Comparison of ENCODE assay signal across 8 cellular contexts in genomic region chr7:131012477-131013031, GRCh38.
DNase-seq lines count a peak whose midpoint lies in the region; ATAC-seq and TF ChIP-seq lines count a peak whose summit lies in the region.
"Had no signal": no experiment of that assay in that cellular context is flagged by ENCODE, and none has a peak within 500 bp of the region (broad histone marks: within the 10 kb centered on the region; RNA-seq: fewer than 3 reads in every experiment).

No MANE protein-coding gene starts in this region.

- intact Hi-C loops in left cardiac atrium (cut with DNase I) (no loop called here), stomach (cut with DNase I; ENCODE audit: low total_unique reads) (no loop called here)

- no peak overlapping the region for H3K4me3 Mint-ChIP-seq in activated CD8-positive, alpha-beta T cell treated with anti-CD3 and anti-CD28 coated beads, Interleukin-2, amount 10 ng/mL, durations not matched to agents 7 days and 5 days

- no peak for DNase-seq in activated CD8-positive, alpha-beta T cell treated with anti-CD3 and anti-CD28 coated beads, Interleukin-2, amount 10 ng/mL, durations not matched to agents 7 days and 5 days
- DNase-seq in left cardiac atrium (no peak), stomach (no peak), mesenteric fat pad (ENCODE audit: low spot score) (no peak), putamen (ENCODE audit: low spot score) (no peak)
- DNase-seq: NCI-H1417 treated with DMSO at 0.1 percent for 48 hours had no signal

- no peaks in the 10 kb centered on the region for H3K9me3 ChIP-seq in HEK293 (ENCODE audit: control insufficient read depth, insufficient read depth, low read depth, low read length)
- H3K9me3 ChIP-seq in stomach: no peaks in the 10 kb centered on the region

- no peaks in the 10 kb centered on the region for H3K27me3 Mint-ChIP-seq in activated CD8-positive, alpha-beta T cell treated with anti-CD3 and anti-CD28 coated beads, Interleukin-2, amount 10 ng/mL, durations not matched to agents 7 days and 5 days (ENCODE audit: low read depth)

- H3K36me3 ChIP-seq in HEK293 (ENCODE audit: control insufficient read depth in 2 of 2, insufficient read depth in 1 of 2, low read length in 2 of 2) (no peaks in the 10 kb centered on the region), stomach (peaks cover 0 to 4% (median 0%) of the 10 kb centered on the region in 4 donors)

- H3K27ac Mint-ChIP-seq in activated CD8-positive, alpha-beta T cell treated with anti-CD3 and anti-CD28 coated beads, Interleukin-2, amount 10 ng/mL, durations not matched to agents 7 days and 5 days: peak overlapping the region; percentile 59

- no peak for TF ChIP-seq POLR2A in stomach (IDR thresholded peaks at IDR 0.05)

- H3K9me3 Mint-ChIP-seq in activated CD8-positive, alpha-beta T cell treated with anti-CD3 and anti-CD28 coated beads, Interleukin-2, amount 10 ng/mL, durations not matched to agents 7 days and 5 days (ENCODE audit: insufficient read depth): no peaks in the 10 kb centered on the region

- H3K4me1 ChIP-seq in HEK293 (ENCODE audit: control insufficient read depth, insufficient read depth, low read length) (peaks cover 12% of the 10 kb centered on the region), stomach (peaks cover 66 to 100% (median 84%) of the 10 kb centered on the region in 4 donors)

- ATAC-seq in activated CD8-positive, alpha-beta T cell treated with anti-CD3 and anti-CD28 coated beads, Interleukin-2, amount 10 ng/mL, durations not matched to agents 7 days and 5 days: no peak
- ATAC-seq in left cardiac atrium (peak; percentile 4 to 14), HG03469 (IDR thresholded peaks at IDR 0.05; ENCODE audit: unreplicated experiment) (no peak)

- H3K27ac ChIP-seq in HEK293 (ENCODE audit: extremely low read depth, low read depth, low read length) (no peak overlapping the region), stomach (peak overlapping the region in 4 of 5 donors; percentile 63 to 82 (median 74))

- no peak for TF ChIP-seq EP300 in stomach (IDR thresholded peaks at IDR 0.05)

- 89 to 94% (median 91%) methylated on average over 7 of the region's 7 CpGs for WGBS in stomach, 5 donors

- H3K36me3 Mint-ChIP-seq in activated CD8-positive, alpha-beta T cell treated with anti-CD3 and anti-CD28 coated beads, Interleukin-2, amount 10 ng/mL, durations not matched to agents 7 days and 5 days (ENCODE audit: low read depth): peaks cover 4% of the 10 kb centered on the region

- TF ChIP-seq CTCF in HEK293 (tag by site-specific recombination; IDR thresholded peaks at IDR 0.05) (no peak), stomach (IDR thresholded peaks at IDR 0.05) (no peak)

- H3K27me3 ChIP-seq in stomach: no peaks in the 10 kb centered on the region

- CTCF ChIA-PET in HEK293 (lab: Yijun Ruan, JAX): interaction anchor here (0.7 to 2.8 kb wide), 4 partner anchors 28 to 124 kb away, joined by 3 to 11 read pairs (median 6); no protein-coding TSS in a partner anchor
- CTCF ChIA-PET in activated CD8-positive, alpha-beta T cell treated with anti-CD3 and anti-CD28 coated beads, Interleukin-2, amount 10 ng/mL, durations not matched to agents 7 days and 5 days (lab: Charles Lee): interaction anchor here (0.9 to 3.7 kb wide), 10 partner anchors 9 to 116 kb away, joined by 3 to 24 read pairs (median 6); no protein-coding TSS in a partner anchor

- POLR2A ChIA-PET in HEK293 (lab: Yijun Ruan, JAX): no interaction called here
- POLR2A ChIA-PET in activated CD8-positive, alpha-beta T cell treated with anti-CD3 and anti-CD28 coated beads, Interleukin-2, amount 10 ng/mL, durations not matched to agents 7 days and 5 days (lab: Charles Lee): interaction anchor here (2.2 kb wide), 1 partner anchor 53 kb away, joined by 18 read pairs; no protein-coding TSS in a partner anchor

- H3K4me1 Mint-ChIP-seq in activated CD8-positive, alpha-beta T cell treated with anti-CD3 and anti-CD28 coated beads, Interleukin-2, amount 10 ng/mL, durations not matched to agents 7 days and 5 days (ENCODE audit: low read depth): peaks cover 60% of the 10 kb centered on the region

- H3K4me3 ChIP-seq in HEK293 (ENCODE audit: low read depth, low read length): no peak overlapping the region
- no peak overlapping the region for H3K4me3 ChIP-seq in stomach

TF ChIP-seq in HEK293, 187 proteins besides CTCF, POLR2A, EP300 and RAD21:
- no peak for TF ChIP-seq ZNF747 (tag by site-specific recombination; IDR thresholded peaks at IDR 0.05)
- TF ChIP-seq ZNF600 (tag by site-specific recombination; IDR thresholded peaks at IDR 0.05): 0 out of 2 replicates have a peak, but pooled peaks have one; percentile 12
- TF ChIP-seq ZNF549 (tag by site-specific recombination; IDR thresholded peaks at IDR 0.05): no peak

Comparison
In these comparisons a context has a peak if more than half of its experiments do, and no peak if none do; other contexts are left out.
1. ATAC-seq: peak in left cardiac atrium (2 of 2); none in activated CD8-positive, alpha-beta T cell treated with anti-CD3 and anti-CD28 coated beads, Interleukin-2, amount 10 ng/mL, durations not matched to agents 7 days and 5 days (single experiment) and HG03469 (single experiment).